ENCODE assay signal across 1 cellular context in genomic region chr15:39192376-39192775, GRCh38.
TF ChIP-seq lines count a peak whose summit lies in the region.

No MANE protein-coding gene starts in this region.

TF ChIP-seq in IMR-90, 13 proteins besides CTCF, POLR2A, EP300 and RAD21 (continued from another document):
- TF ChIP-seq USF2 (IDR thresholded peaks at IDR 0.05; ENCODE audit: low read depth, low read length) (no peak), MAZ (IDR thresholded peaks at IDR 0.05; ENCODE audit: borderline replicate concordance, low read depth, low read length) (no peak)
TF ChIP-seq in IMR-90: peak in this region for 0.
